In genomic region chr19:36379510-36379819, GRCh38 we compare ENCODE assay signal across 1 cellular context.
TF ChIP-seq lines count a peak whose summit lies in the region.

No MANE protein-coding gene starts in this region.

TF ChIP-seq in HEK293, 187 proteins besides CTCF, POLR2A, EP300 and RAD21 (continued from another document):
- TF ChIP-seq TCF7L2 (IDR thresholded peaks at IDR 0.05; ENCODE audit: borderline replicate concordance, low read depth, low read length) (no peak), ZNF280D (tag by site-specific recombination; IDR thresholded peaks at IDR 0.05) (no peak; the same call in 1 of the 2 replicates), ZNF626 (tag by site-specific recombination; IDR thresholded peaks at IDR 0.05) (peak; percentile 17; the same call in 1 of the 2 replicates), ZNF830 (tag by site-specific recombination; IDR thresholded peaks at IDR 0.05; ENCODE audit: low read depth) (no peak), ZNF274 (IDR thresholded peaks at IDR 0.05; ENCODE audit: low read length) (no peak), ZNF274 (tag by site-specific recombination; IDR thresholded peaks at IDR 0.05; ENCODE audit: borderline replicate concordance) (peak; percentile 16; the same call in 1 of the 2 replicates), ZNF114 (tag by site-specific recombination; IDR thresholded peaks at IDR 0.05) (no peak), EGR2 (tag by site-specific recombination; IDR thresholded peaks at IDR 0.05; ENCODE audit: low read depth) (no peak), ZSCAN23 (tag by site-specific recombination; IDR thresholded peaks at IDR 0.05) (no peak), ZNF571 (tag by site-specific recombination; IDR thresholded peaks at IDR 0.05) (no peak), WT1 (tag by site-specific recombination; IDR thresholded peaks at IDR 0.05) (no peak), ZNF133 (tag by site-specific recombination; IDR thresholded peaks at IDR 0.05) (0 out of 2 replicates have a peak, but pooled peaks have one; percentile 2), ZNF19 (tag by site-specific recombination; IDR thresholded peaks at IDR 0.05; ENCODE audit: low read depth) (0 out of 2 replicates have a peak, but pooled peaks have one; percentile 82), ZNF23 (tag by site-specific recombination; IDR thresholded peaks at IDR 0.05; ENCODE audit: borderline replicate concordance) (no peak), KLF7 (tag by site-specific recombination; IDR thresholded peaks at IDR 0.05; ENCODE audit: borderline replicate concordance) (no peak), HOXA7 (CRISPR knock-in tag; IDR thresholded peaks at IDR 0.05; ENCODE audit: borderline replicate concordance) (no peak), ZNF239 (tag by site-specific recombination; IDR thresholded peaks at IDR 0.05) (no peak), ZNF37A (tag by site-specific recombination; IDR thresholded peaks at IDR 0.05) (no peak), ZNF311 (tag by site-specific recombination; IDR thresholded peaks at IDR 0.05; ENCODE audit: borderline replicate concordance) (no peak), ZNF707 (tag by site-specific recombination; IDR thresholded peaks at IDR 0.05) (peak; percentile 5; the same call in 1 of the 2 replicates), ZNF211 (tag by site-specific recombination; IDR thresholded peaks at IDR 0.05; ENCODE audit: low read depth) (no peak), GLI2 (tag by site-specific recombination; IDR thresholded peaks at IDR 0.05; ENCODE audit: borderline replicate concordance, low read depth) (no peak), ZBTB44 (tag by site-specific recombination; IDR thresholded peaks at IDR 0.05) (no peak), ZSCAN16 (tag by site-specific recombination; IDR thresholded peaks at IDR 0.05) (no peak), ZNF202 (tag by site-specific recombination; IDR thresholded peaks at IDR 0.05; ENCODE audit: borderline replicate concordance) (peak; percentile 72; the same call in 1 of the 2 replicates), ZNF560 (tag by site-specific recombination; IDR thresholded peaks at IDR 0.05; ENCODE audit: borderline replicate concordance) (no peak), ZNF416 (tag by site-specific recombination; IDR thresholded peaks at IDR 0.05) (peak; percentile 83; the same call in 1 of the 2 replicates), ZNF398 (tag by site-specific recombination; IDR thresholded peaks at IDR 0.05) (no peak), SCRT2 (tag by site-specific recombination; IDR thresholded peaks at IDR 0.05) (no peak), ZNF214 (tag by site-specific recombination; IDR thresholded peaks at IDR 0.05; ENCODE audit: borderline replicate concordance) (0 out of 2 replicates have a peak, but pooled peaks have one; percentile 6), ZNF791 (tag by site-specific recombination; IDR thresholded peaks at IDR 0.05) (peak; percentile 32; the same call in 1 of the 2 replicates), ZNF585B (tag by site-specific recombination; IDR thresholded peaks at IDR 0.05) (no peak), KLF16 (tag by site-specific recombination; IDR thresholded peaks at IDR 0.05) (no peak), ZNF529 (tag by site-specific recombination; IDR thresholded peaks at IDR 0.05; ENCODE audit: insufficient replicate concordance) (peak; percentile 58), YY1 (tag by site-specific recombination; IDR thresholded peaks at IDR 0.05) (no peak)
- TF ChIP-seq, protein P1, sequence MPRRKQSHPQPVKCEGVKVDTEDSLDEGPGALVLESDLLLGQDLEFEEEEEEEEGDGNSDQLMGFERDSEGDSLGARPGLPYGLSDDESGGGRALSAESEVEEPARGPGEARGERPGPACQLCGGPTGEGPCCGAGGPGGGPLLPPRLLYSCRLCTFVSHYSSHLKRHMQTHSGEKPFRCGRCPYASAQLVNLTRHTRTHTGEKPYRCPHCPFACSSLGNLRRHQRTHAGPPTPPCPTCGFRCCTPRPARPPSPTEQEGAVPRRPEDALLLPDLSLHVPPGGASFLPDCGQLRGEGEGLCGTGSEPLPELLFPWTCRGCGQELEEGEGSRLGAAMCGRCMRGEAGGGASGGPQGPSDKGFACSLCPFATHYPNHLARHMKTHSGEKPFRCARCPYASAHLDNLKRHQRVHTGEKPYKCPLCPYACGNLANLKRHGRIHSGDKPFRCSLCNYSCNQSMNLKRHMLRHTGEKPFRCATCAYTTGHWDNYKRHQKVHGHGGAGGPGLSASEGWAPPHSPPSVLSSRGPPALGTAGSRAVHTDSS (tag by site-specific recombination; IDR thresholded peaks at IDR 0.05) = peak; percentile 40; the same call in 1 of the 2 replicates
- TF ChIP-seq, protein P2, sequence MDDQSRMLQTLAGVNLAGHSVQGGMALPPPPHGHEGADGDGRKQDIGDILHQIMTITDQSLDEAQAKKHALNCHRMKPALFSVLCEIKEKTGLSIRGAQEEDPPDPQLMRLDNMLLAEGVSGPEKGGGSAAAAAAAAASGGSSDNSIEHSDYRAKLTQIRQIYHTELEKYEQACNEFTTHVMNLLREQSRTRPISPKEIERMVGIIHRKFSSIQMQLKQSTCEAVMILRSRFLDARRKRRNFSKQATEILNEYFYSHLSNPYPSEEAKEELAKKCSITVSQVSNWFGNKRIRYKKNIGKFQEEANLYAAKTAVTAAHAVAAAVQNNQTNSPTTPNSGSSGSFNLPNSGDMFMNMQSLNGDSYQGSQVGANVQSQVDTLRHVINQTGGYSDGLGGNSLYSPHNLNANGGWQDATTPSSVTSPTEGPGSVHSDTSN (CRISPR knock-in tag; IDR thresholded peaks at IDR 0.05) = no peak
- TF ChIP-seq, protein P3, sequence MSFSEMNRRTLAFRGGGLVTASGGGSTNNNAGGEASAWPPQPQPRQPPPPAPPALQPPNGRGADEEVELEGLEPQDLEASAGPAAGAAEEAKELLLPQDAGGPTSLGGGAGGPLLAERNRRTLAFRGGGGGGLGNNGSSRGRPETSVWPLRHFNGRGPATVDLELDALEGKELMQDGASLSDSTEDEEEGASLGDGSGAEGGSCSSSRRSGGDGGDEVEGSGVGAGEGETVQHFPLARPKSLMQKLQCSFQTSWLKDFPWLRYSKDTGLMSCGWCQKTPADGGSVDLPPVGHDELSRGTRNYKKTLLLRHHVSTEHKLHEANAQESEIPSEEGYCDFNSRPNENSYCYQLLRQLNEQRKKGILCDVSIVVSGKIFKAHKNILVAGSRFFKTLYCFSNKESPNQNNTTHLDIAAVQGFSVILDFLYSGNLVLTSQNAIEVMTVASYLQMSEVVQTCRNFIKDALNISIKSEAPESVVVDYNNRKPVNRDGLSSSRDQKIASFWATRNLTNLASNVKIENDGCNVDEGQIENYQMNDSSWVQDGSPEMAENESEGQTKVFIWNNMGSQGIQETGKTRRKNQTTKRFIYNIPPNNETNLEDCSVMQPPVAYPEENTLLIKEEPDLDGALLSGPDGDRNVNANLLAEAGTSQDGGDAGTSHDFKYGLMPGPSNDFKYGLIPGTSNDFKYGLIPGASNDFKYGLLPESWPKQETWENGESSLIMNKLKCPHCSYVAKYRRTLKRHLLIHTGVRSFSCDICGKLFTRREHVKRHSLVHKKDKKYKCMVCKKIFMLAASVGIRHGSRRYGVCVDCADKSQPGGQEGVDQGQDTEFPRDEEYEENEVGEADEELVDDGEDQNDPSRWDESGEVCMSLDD (tag by site-specific recombination; IDR thresholded peaks at IDR 0.05) = no peak
